ENCODE assay signal across 15 cellular contexts in the genomic region with DNA sequence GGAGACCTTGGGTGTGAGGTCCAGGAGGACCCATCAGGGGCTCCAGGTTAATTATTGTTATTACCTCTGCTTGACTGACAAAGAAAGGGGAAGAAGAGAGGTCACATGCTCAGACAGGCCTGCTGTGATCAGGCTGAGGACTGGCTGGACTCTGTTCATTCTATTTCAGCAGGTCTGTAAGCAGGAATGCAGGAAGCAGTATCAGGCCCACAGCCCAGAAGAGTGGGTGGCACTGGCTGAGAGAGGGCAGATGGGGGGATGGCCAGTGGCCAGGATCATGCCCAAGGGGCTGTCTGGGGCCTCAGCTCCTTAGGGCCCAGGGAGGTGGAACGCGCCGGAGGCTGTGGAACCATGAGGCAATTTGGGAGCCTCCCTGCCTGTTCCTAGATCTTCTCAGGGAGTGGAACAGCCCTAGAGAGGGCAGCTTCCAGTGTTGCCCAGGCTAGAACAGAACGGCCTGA. TPM values are rescaled to one million over a fixed set of nuclear protein-coding genes. Genes with fewer than 3 reads are reported as not detected.
DNase-seq lines count a peak whose midpoint lies in the region; ATAC-seq and TF ChIP-seq lines count a peak whose summit lies in the region.
"Had no signal": no experiment of that assay in that cellular context is flagged by ENCODE, and none has a peak within 500 bp of the region (broad histone marks: within the 10 kb centered on the region; RNA-seq: fewer than 3 reads in every experiment).

No MANE protein-coding gene starts in this region.

- H3K4me1 ChIP-seq in right atrium auricular region (peaks cover 0 to 18% of the 10 kb centered on the region in 2 donors), urinary bladder (ENCODE audit: insufficient read depth) (no peaks in the 10 kb centered on the region), HAP-1 (no peaks in the 10 kb centered on the region)
- H3K4me1 ChIP-seq: A549 had no signal

- TF ChIP-seq CTCF in right atrium auricular region (IDR thresholded peaks at IDR 0.05) (no peak), neural crest cell (conservative IDR thresholded peaks at IDR 0.05) (no peak)

- no peak overlapping the region for H3K27ac ChIP-seq in right atrium auricular region
- peak overlapping the region; percentile 55 for H3K27ac ChIP-seq in urinary bladder (ENCODE audit: low read depth)
- H3K27ac ChIP-seq: A549 had no signal

- ATAC-seq in Right ventricle myocardium inferior (peak; percentile 47), esophagus mucosa (peak; percentile 11), HG03457 (IDR thresholded peaks at IDR 0.05; ENCODE audit: unreplicated experiment) (no peak)
- ATAC-seq: A549; effector memory CD8-positive, alpha-beta T cell; GM12878; stimulated activated memory B cell treated with anti-CD40 and anti-IgM and Interleukin-4, amounts not matched to agents 10 μg/mL and 1 μg/mL and 100 μg/mL, for 72 hours had no signal

- WGBS in urinary bladder, result 90% methylated on average over 4 of the region's 4 CpGs

- no peaks in the 10 kb centered on the region for H3K36me3 Mint-ChIP-seq in neural crest cell (ENCODE audit: low read depth)
- H3K36me3 Mint-ChIP-seq: activated naive CD8-positive, alpha-beta T cell; naive B cell; stimulated activated memory B cell treated with anti-CD40 and anti-IgM and Interleukin-4, amounts not matched to agents 10 μg/mL and 1 μg/mL and 100 μg/mL, for 72 hours had no signal

- H3K4me3 ChIP-seq in right atrium auricular region (no peak overlapping the region), urinary bladder (ENCODE audit: low read depth, low read length) (no peak overlapping the region), HAP-1 (no peak overlapping the region)
- H3K4me3 ChIP-seq: A549, GM12878 had no signal

- in situ Hi-C loops in HAP-1 (cut with MboI; ENCODE audit: low sequenced_read_pairs), result no loop called here

- H3K27me3 ChIP-seq in right atrium auricular region, result no peaks in the 10 kb centered on the region
- no peaks in the 10 kb centered on the region; the same call in 1 of the 2 replicates for H3K27me3 ChIP-seq in HAP-1 (ENCODE audit: low read depth)

- H3K27ac Mint-ChIP-seq in neural crest cell (ENCODE audit: unreplicated experiment), result peak overlapping the region; percentile 90
- H3K27ac Mint-ChIP-seq: activated naive CD8-positive, alpha-beta T cell; HFFc6; stimulated activated memory B cell treated with anti-CD40 and anti-IgM and Interleukin-4, amounts not matched to agents 10 μg/mL and 1 μg/mL and 100 μg/mL, for 72 hours had no signal

- H3K4me3 Mint-ChIP-seq in neural crest cell, result no peak overlapping the region
- H3K4me3 Mint-ChIP-seq: activated naive CD8-positive, alpha-beta T cell; effector memory CD8-positive, alpha-beta T cell; HFFc6; naive B cell; stimulated activated memory B cell treated with anti-CD40 and anti-IgM and Interleukin-4, amounts not matched to agents 10 μg/mL and 1 μg/mL and 100 μg/mL, for 72 hours had no signal

- peaks cover 24% of the 10 kb centered on the region for H3K4me1 Mint-ChIP-seq in neural crest cell
- H3K4me1 Mint-ChIP-seq: naive B cell; stimulated activated memory B cell treated with anti-CD40 and anti-IgM and Interleukin-4, amounts not matched to agents 10 μg/mL and 1 μg/mL and 100 μg/mL, for 72 hours had no signal

- no peaks in the 10 kb centered on the region for H3K27me3 Mint-ChIP-seq in neural crest cell (ENCODE audit: low read depth)

- H3K9me3 ChIP-seq in right atrium auricular region (no peaks in the 10 kb centered on the region), HAP-1 (no peaks in the 10 kb centered on the region)
- H3K9me3 ChIP-seq: A549 had no signal

- H3K36me3 ChIP-seq in right atrium auricular region, result no peaks in the 10 kb centered on the region
- no peaks in the 10 kb centered on the region for H3K36me3 ChIP-seq in urinary bladder (ENCODE audit: insufficient read depth)
- H3K36me3 ChIP-seq in HAP-1 (replicated peaks), result no peaks in the 10 kb centered on the region

- no peaks in the 10 kb centered on the region for H3K9me3 Mint-ChIP-seq in neural crest cell
- H3K9me3 Mint-ChIP-seq: effector memory CD8-positive, alpha-beta T cell; HFFc6; stimulated activated memory B cell treated with anti-CD40 and anti-IgM and Interleukin-4, amounts not matched to agents 10 μg/mL and 1 μg/mL and 100 μg/mL, for 72 hours had no signal

- DNase-seq in Right ventricle myocardium inferior (ENCODE audit: missing footprints) (no peak), right atrium auricular region (ENCODE audit: low spot score) (no peak), neural crest cell (ENCODE audit: low read depth, low spot score) (no peak), D341Med (ENCODE audit: low spot score) (no peak), HAP-1 (ENCODE audit: low spot score in 2 of 2) (no peak)
- DNase-seq: effector memory CD8-positive, alpha-beta T cell; HFFc6; naive B cell had no signal

- intact Hi-C loops in Right ventricle myocardium inferior (cut with DNase I), result no loop called here

RNA-seq across cellular contexts. Expression of a gene that starts 43.7 kb away (rescaled TPM):
- total RNA-seq in Right ventricle myocardium inferior (3.2 TPM), right atrium auricular region (1 to 10 TPM; 1.8 to 7.7 TPM), esophagus mucosa (28.8 TPM), neural crest cell (0.45 and 0.61 TPM in 2 replicates), urinary bladder (8.6 TPM)
- polyA plus RNA-seq in urinary bladder, result 4.6 TPM
- total RNA-seq: HFFc6 had no signal
